In genomic region chr7:142792129-142792528, GRCh38 we compare ENCODE assay signal across 26 cellular contexts. TPM values are rescaled to one million over a fixed set of nuclear protein-coding genes. Genes with fewer than 3 reads are reported as not detected.
DNase-seq lines count a peak whose midpoint lies in the region; ATAC-seq and TF ChIP-seq lines count a peak whose summit lies in the region.
"Had no signal": no experiment of that assay in that cellular context is flagged by ENCODE, and none has a peak within 500 bp of the region (broad histone marks: within the 10 kb centered on the region; RNA-seq: fewer than 3 reads in every experiment).

No MANE protein-coding gene starts in this region.

- no peaks in the 10 kb centered on the region for H3K9me3 ChIP-seq in osteoblast (ENCODE audit: low read depth, low read length)
- H3K9me3 ChIP-seq: esophagus squamous epithelium, gastroesophageal sphincter, sigmoid colon, SK-N-SH had no signal

- peaks cover 33% of the 10 kb centered on the region for H3K4me1 Mint-ChIP-seq in activated naive CD4-positive, alpha-beta T cell treated with anti-CD3 and anti-CD28 coated beads, Interleukin-2, amount 50 U/mL, for 24 hours
- peaks cover 84% of the 10 kb centered on the region for H3K4me1 Mint-ChIP-seq in activated B cell treated with CpG ODN at 0.5 μM for 24 hours
- H3K4me1 Mint-ChIP-seq in central memory CD8-positive, alpha-beta T cell = peaks cover 58% of the 10 kb centered on the region
- peaks cover 31% of the 10 kb centered on the region for H3K4me1 Mint-ChIP-seq in stimulated activated naive CD8-positive, alpha-beta T cell treated with anti-CD3 and anti-CD28 coated beads, Interleukin-15, amount 100 ng/mL, for 72 hours

- H2AFZ ChIP-seq in osteoblast (ENCODE audit: low read length) = no peak overlapping the region

- no peaks in the 10 kb centered on the region for H3K36me3 ChIP-seq in osteoblast (ENCODE audit: insufficient read depth, low read length)
- H3K36me3 ChIP-seq: esophagus squamous epithelium, gastroesophageal sphincter, sigmoid colon had no signal

- no peak overlapping the region for H3K27ac ChIP-seq in osteoblast (ENCODE audit: low read depth, low read length)
- H3K27ac ChIP-seq: esophagus squamous epithelium, gastroesophageal sphincter, RWPE1, sigmoid colon had no signal

- no peak for DNase-seq in activated naive CD4-positive, alpha-beta T cell (lab: John Stamatoyannopoulos, UW)
- DNase-seq in activated B cell treated with CpG ODN at 0.5 μM for 24 hours (no peak), NCI-H345 (lab: John Stamatoyannopoulos, UW) (no peak), NCI-H1417 treated with DMSO at 0.1 percent for 48 hours (lab: John Stamatoyannopoulos, UW) (no peak), osteoblast (ENCODE audit: insufficient read length, low spot score, missing footprints) (no peak)
- no peak for DNase-seq in central memory CD8-positive, alpha-beta T cell (ENCODE audit: low spot score in 2 of 2)
- DNase-seq in stimulated activated naive CD8-positive, alpha-beta T cell treated with anti-CD3 and anti-CD28 coated beads, Interleukin-15, amount 100 ng/mL, for 72 hours = no peak
- DNase-seq: activated gamma-delta T cell; COR-L47; effector CD4-positive, alpha-beta T cell; esophagus squamous epithelium; IMR-90; mesenchymal stem cell; NCI-H1417; NCI-H2107; NCI-H524; nephron progenitor cell; posterior cingulate gyrus; sigmoid colon; SK-N-SH had no signal

- no peaks in the 10 kb centered on the region for H3K79me2 ChIP-seq in osteoblast (ENCODE audit: insufficient read depth, low read length)

- no peak overlapping the region for H3K4me2 ChIP-seq in osteoblast (ENCODE audit: insufficient read depth, low read length)
- H3K4me2 ChIP-seq: SK-N-SH had no signal

- peak overlapping the region; percentile 98 for H3K27ac Mint-ChIP-seq in activated naive CD4-positive, alpha-beta T cell treated with anti-CD3 and anti-CD28 coated beads, Interleukin-2, amount 50 U/mL, for 24 hours
- H3K27ac Mint-ChIP-seq in activated B cell treated with CpG ODN at 0.5 μM for 24 hours = peak overlapping the region; percentile 99
- peak overlapping the region; percentile 99 for H3K27ac Mint-ChIP-seq in central memory CD8-positive, alpha-beta T cell (ENCODE audit: low read depth)
- H3K27ac Mint-ChIP-seq in stimulated activated naive CD8-positive, alpha-beta T cell treated with anti-CD3 and anti-CD28 coated beads, Interleukin-15, amount 100 ng/mL, for 72 hours = peak overlapping the region; percentile 40 to 95
- H3K27ac Mint-ChIP-seq: nephron progenitor cell, type B pancreatic cell had no signal

- no peak for ATAC-seq in activated B cell treated with CpG ODN at 0.5 μM for 24 hours (ENCODE audit: low read depth)
- ATAC-seq in central memory CD8-positive, alpha-beta T cell (replicated peaks; ENCODE audit: extremely low read depth, poor library complexity, severe bottlenecking) = no peak
- no peak for ATAC-seq in stimulated activated naive CD8-positive, alpha-beta T cell treated with anti-CD3 and anti-CD28 coated beads, Interleukin-15, amount 100 ng/mL, for 72 hours
- ATAC-seq: gastroesophageal sphincter had no signal

- POLR2A ChIA-PET in activated B cell treated with CpG ODN at 0.5 μM for 24 hours (lab: Charles Lee) = interaction anchor here (1.3 to 20.4 kb wide), 3 partner anchors 9 to 223 kb away, joined by 3 to 1916 read pairs (median 14); no protein-coding TSS in a partner anchor

- CTCF ChIA-PET in activated B cell treated with CpG ODN at 0.5 μM for 24 hours (lab: Charles Lee) = interaction anchor here (2.8 to 21.3 kb wide), 3 partner anchors 7 to 160 kb away, joined by 11 to 571 read pairs (median 109); no protein-coding TSS in a partner anchor

- H3K27me3 Mint-ChIP-seq in activated naive CD4-positive, alpha-beta T cell treated with anti-CD3 and anti-CD28 coated beads, Interleukin-2, amount 50 U/mL, for 24 hours = no peaks in the 10 kb centered on the region
- H3K27me3 Mint-ChIP-seq in activated B cell treated with CpG ODN at 0.5 μM for 24 hours = no peaks in the 10 kb centered on the region
- H3K27me3 Mint-ChIP-seq in central memory CD8-positive, alpha-beta T cell = no peaks in the 10 kb centered on the region
- H3K27me3 Mint-ChIP-seq in stimulated activated naive CD8-positive, alpha-beta T cell treated with anti-CD3 and anti-CD28 coated beads, Interleukin-15, amount 100 ng/mL, for 72 hours = no peaks in the 10 kb centered on the region

- H3K27me3 ChIP-seq in osteoblast (ENCODE audit: insufficient read depth, low read length) = peaks cover 35% of the 10 kb centered on the region

- H4K20me1 ChIP-seq in osteoblast (ENCODE audit: insufficient read depth, low read length) = no peaks in the 10 kb centered on the region

- peak overlapping the region; percentile 98 for H3K4me3 Mint-ChIP-seq in activated naive CD4-positive, alpha-beta T cell treated with anti-CD3 and anti-CD28 coated beads, Interleukin-2, amount 50 U/mL, for 24 hours
- H3K4me3 Mint-ChIP-seq in activated B cell treated with CpG ODN at 0.5 μM for 24 hours = no peak overlapping the region
- H3K4me3 Mint-ChIP-seq in central memory CD8-positive, alpha-beta T cell = peak overlapping the region; percentile 95
- peak overlapping the region; percentile 86 to 95 for H3K4me3 Mint-ChIP-seq in stimulated activated naive CD8-positive, alpha-beta T cell treated with anti-CD3 and anti-CD28 coated beads, Interleukin-15, amount 100 ng/mL, for 72 hours
- H3K4me3 Mint-ChIP-seq: nephron progenitor cell, type B pancreatic cell had no signal

- H3K36me3 Mint-ChIP-seq in activated naive CD4-positive, alpha-beta T cell treated with anti-CD3 and anti-CD28 coated beads, Interleukin-2, amount 50 U/mL, for 24 hours = peaks cover 46% of the 10 kb centered on the region
- peaks cover 10% of the 10 kb centered on the region for H3K36me3 Mint-ChIP-seq in activated B cell treated with CpG ODN at 0.5 μM for 24 hours (ENCODE audit: low read depth)
- peaks cover 77% of the 10 kb centered on the region for H3K36me3 Mint-ChIP-seq in central memory CD8-positive, alpha-beta T cell (ENCODE audit: insufficient read depth)
- H3K36me3 Mint-ChIP-seq: type B pancreatic cell had no signal

- H3K4me3 ChIP-seq in osteoblast (ENCODE audit: insufficient read depth, low read length) = no peak overlapping the region
- H3K4me3 ChIP-seq: esophagus squamous epithelium, gastroesophageal sphincter, sigmoid colon had no signal

- intact Hi-C loops in activated B cell treated with CpG ODN at 0.5 μM for 24 hours (cut with micrococcal nuclease) = no loop called here

- no peaks in the 10 kb centered on the region for H3K4me1 ChIP-seq in osteoblast (ENCODE audit: insufficient read depth, low read length)

- TF ChIP-seq CTCF in activated B cell treated with CpG ODN at 0.5 μM for 24 hours (IDR thresholded peaks at IDR 0.05) (no peak), osteoblast (IDR thresholded peaks at IDR 0.05; ENCODE audit: extremely low read depth, low read depth, low read length) (no peak)

- H3K9me3 Mint-ChIP-seq in activated naive CD4-positive, alpha-beta T cell treated with anti-CD3 and anti-CD28 coated beads, Interleukin-2, amount 50 U/mL, for 24 hours = no peaks in the 10 kb centered on the region
- H3K9me3 Mint-ChIP-seq in activated B cell treated with CpG ODN at 0.5 μM for 24 hours = no peaks in the 10 kb centered on the region
- no peaks in the 10 kb centered on the region for H3K9me3 Mint-ChIP-seq in central memory CD8-positive, alpha-beta T cell
- H3K9me3 Mint-ChIP-seq in stimulated activated naive CD8-positive, alpha-beta T cell treated with anti-CD3 and anti-CD28 coated beads, Interleukin-15, amount 100 ng/mL, for 72 hours = no peaks in the 10 kb centered on the region
- H3K9me3 Mint-ChIP-seq: nephron progenitor cell, type B pancreatic cell had no signal

RNA-seq across cellular contexts. Expression of gene PRSS2, which starts 21.4 kb away (rescaled TPM):
- total RNA-seq in activated B cell treated with CpG ODN at 0.5 μM for 24 hours (not detected in 2 replicates), osteoblast (not detected in 2 replicates)
- total RNA-seq: chondrocyte, esophagus squamous epithelium, gastroesophageal sphincter, IMR-90, MCF 10A, sigmoid colon had no signal

RNA-seq across cellular contexts. Expression of gene PRSS1, which starts 42.9 kb away (rescaled TPM):
- total RNA-seq in activated B cell treated with CpG ODN at 0.5 μM for 24 hours (not detected in 2 replicates), osteoblast (not detected in 2 replicates)
- total RNA-seq: chondrocyte, esophagus squamous epithelium, IMR-90, MCF 10A, sigmoid colon had no signal
